In the genomic region with DNA sequence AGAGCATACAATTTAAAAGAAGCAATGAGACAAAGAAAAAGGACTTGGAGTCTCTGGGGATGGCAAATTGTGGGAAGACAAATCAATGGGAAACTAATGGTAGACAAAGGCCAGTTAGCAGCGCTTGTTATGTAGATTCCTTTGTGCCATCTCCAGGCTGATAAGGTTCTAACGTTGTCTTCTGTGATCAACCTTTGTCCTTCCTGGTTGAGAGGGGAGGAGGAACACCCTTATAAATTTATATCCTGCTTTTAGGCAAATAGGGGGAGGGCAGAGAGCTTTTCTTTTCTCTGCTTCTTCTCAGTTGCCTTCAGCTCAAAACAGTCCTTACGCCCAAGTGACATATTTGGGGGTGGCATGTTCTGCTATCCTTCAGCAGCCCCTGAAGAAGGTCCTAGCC, we compare ENCODE assay signal across 1 cellular context.
TF ChIP-seq lines count a peak whose summit lies in the region.

No MANE protein-coding gene starts in this region.

TF ChIP-seq in GM23338, 12 proteins besides CTCF, POLR2A, EP300 and RAD21:
- TF ChIP-seq ZNF462 (CRISPR knock-in tag; IDR thresholded peaks at IDR 0.05) (peak; percentile 37; the same call in 1 of the 2 replicates), JUNB (IDR thresholded peaks at IDR 0.05; ENCODE audit: unreplicated experiment) (no peak)
